In genomic region chr15:44038801-44039200, GRCh38 we compare ENCODE assay signal across 11 cellular contexts.
DNase-seq lines count a peak whose midpoint lies in the region; ATAC-seq and TF ChIP-seq lines count a peak whose summit lies in the region.
"Had no signal": no experiment of that assay in that cellular context is flagged by ENCODE, and none has a peak within 500 bp of the region (broad histone marks: within the 10 kb centered on the region; RNA-seq: fewer than 3 reads in every experiment).

No MANE protein-coding gene starts in this region.

- H3K27ac ChIP-seq in colonic mucosa (no peak overlapping the region), mesodermal cell (ENCODE audit: low read depth, low read length, severe bottlenecking) (peak overlapping the region; percentile 36)
- H3K27ac ChIP-seq: body of pancreas had no signal

- TF ChIP-seq CTCF in colonic mucosa (IDR thresholded peaks at IDR 0.05) = no peak

- no peaks in the 10 kb centered on the region for H3K36me3 ChIP-seq in colonic mucosa
- no peaks in the 10 kb centered on the region for H3K36me3 ChIP-seq in mesodermal cell (ENCODE audit: control insufficient read depth, insufficient read depth, low read length)

- H3K9ac ChIP-seq in colonic mucosa (ENCODE audit: low read depth in 2 of 2, low read length in 2 of 2) = no peak overlapping the region

- intact Hi-C loops in colonic mucosa (cut with DNase I) = no loop called here

- H3K27me3 ChIP-seq in colonic mucosa = no peaks in the 10 kb centered on the region

- H3K4me1 ChIP-seq in colonic mucosa (no peaks in the 10 kb centered on the region), mesodermal cell (ENCODE audit: control insufficient read depth, insufficient read depth, low read length, poor library complexity, severe bottlenecking) (peaks cover 6% of the 10 kb centered on the region)
- H3K4me1 ChIP-seq: body of pancreas had no signal

- no peaks in the 10 kb centered on the region for H3K9me3 ChIP-seq in colonic mucosa
- no peaks in the 10 kb centered on the region for H3K9me3 ChIP-seq in mesodermal cell (ENCODE audit: control insufficient read depth, low read length)
- H3K9me3 ChIP-seq: body of pancreas had no signal

- DNase-seq in DMS79 treated with DMSO at 0.1 percent for 48 hours (lab: John Stamatoyannopoulos, UW) = peak; percentile 48
- DNase-seq in NCI-H2227 treated with DMSO at 0.1 percent for 48 hours (lab: John Stamatoyannopoulos, UW) = peak; percentile 32
- peak; percentile 18 for DNase-seq in colonic mucosa
- no peak for DNase-seq in SHP77 (lab: John Stamatoyannopoulos, UW)
- DNase-seq in Ammon's horn (ENCODE audit: low spot score) = no peak
- DNase-seq: body of pancreas, NCI-H1105 had no signal

- H3K4me3 ChIP-seq in colonic mucosa (no peak overlapping the region), mesodermal cell (ENCODE audit: extremely low read depth, insufficient read depth, low read length, poor library complexity, severe bottlenecking) (no peak overlapping the region)
- H3K4me3 ChIP-seq: body of pancreas had no signal

- WGBS in mesodermal cell (ENCODE audit: insufficient coverage in 2 of 2), 2 experiments = 52 to 64% methylated on average over 6 to 7 of the region's 7 CpGs

- no peak for ATAC-seq in GM21576 (IDR thresholded peaks at IDR 0.05; ENCODE audit: unreplicated experiment)
- ATAC-seq in HG02938 (IDR thresholded peaks at IDR 0.05; ENCODE audit: unreplicated experiment) = no peak
- ATAC-seq: body of pancreas, HCT116 had no signal

Comparison
In these comparisons a context has a peak if more than half of its experiments do, and no peak if none do; other contexts are left out.
1. DNase-seq: peak in DMS79 treated with DMSO at 0.1 percent for 48 hours (single experiment), NCI-H2227 treated with DMSO at 0.1 percent for 48 hours (single experiment) and colonic mucosa (single experiment); none in SHP77 (0 of 2) and Ammon's horn (single experiment).